ENCODE assay signal across 27 cellular contexts in the genomic region with DNA sequence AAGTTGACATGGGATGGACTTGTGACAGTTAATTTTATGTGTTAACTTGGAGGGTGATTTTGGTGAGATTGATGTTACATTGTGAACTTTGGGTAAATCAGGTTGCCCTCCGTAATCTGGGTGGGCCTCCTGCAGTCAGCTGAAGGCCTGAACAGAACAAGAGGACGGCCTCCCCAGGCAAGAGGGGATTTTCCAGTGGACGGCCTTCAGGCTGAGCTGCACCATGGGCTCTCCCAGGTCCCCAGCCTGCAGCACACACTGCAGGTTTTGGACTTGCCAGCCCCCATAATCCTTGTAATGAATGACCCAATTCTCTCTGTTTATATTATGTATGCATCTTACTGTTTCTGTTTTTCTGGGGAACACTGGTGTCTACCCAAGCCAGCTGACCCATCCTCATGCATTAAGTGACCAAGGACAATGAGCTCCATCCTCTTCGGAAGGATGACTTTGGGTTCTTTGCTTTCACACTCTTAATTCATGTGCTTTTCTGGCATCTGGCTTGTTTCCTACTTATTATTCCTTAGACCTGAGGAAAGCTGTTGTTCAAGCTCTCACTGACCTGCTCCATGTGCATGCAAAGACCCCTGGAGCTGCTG.
"Had no signal": no experiment of that assay in that cellular context is flagged by ENCODE, and none has a peak within 500 bp of the region (broad histone marks: within the 10 kb centered on the region; RNA-seq: fewer than 3 reads in every experiment).

No MANE protein-coding gene starts in this region.

- ATAC-seq: effector memory CD8-positive, alpha-beta T cell; esophagus mucosa; foreskin keratinocyte; gastrocnemius medialis; gastroesophageal sphincter; heart left ventricle; heart right ventricle had no signal

- H3K27ac ChIP-seq: colonic mucosa, coronary artery, dorsolateral prefrontal cortex, epithelial cell of prostate, esophagus muscularis mucosa, esophagus squamous epithelium, foreskin keratinocyte, gastrocnemius medialis, gastroesophageal sphincter, heart left ventricle, heart right ventricle had no signal

- H3K9me3 ChIP-seq: colonic mucosa, gastrocnemius medialis had no signal

- DNase-seq: colonic mucosa; cortex of kidney; dermis blood vessel endothelial cell; effector CD4-positive, alpha-beta T cell; effector CD8-positive, alpha-beta T cell; effector memory CD4-positive, alpha-beta T cell; effector memory CD8-positive, alpha-beta T cell; endodermal cell; erythroblast; esophagus squamous epithelium; foreskin fibroblast; foreskin keratinocyte; foreskin melanocyte; gastrocnemius medialis; glutamatergic neuron; heart left ventricle; heart right ventricle had no signal

- FAIRE-seq: colon, endometrium, endothelial cell of umbilical vein, frontal cortex had no signal

- H3K4me3 ChIP-seq: colonic mucosa, coronary artery, dorsolateral prefrontal cortex, esophagus muscularis mucosa, esophagus squamous epithelium, gastrocnemius medialis, gastroesophageal sphincter, heart left ventricle, heart right ventricle had no signal

- H3K27me3 ChIP-seq: colonic mucosa, foreskin keratinocyte, gastrocnemius medialis had no signal

- H3K4me1 ChIP-seq: colonic mucosa, esophagus muscularis mucosa, esophagus squamous epithelium, foreskin keratinocyte, gastrocnemius medialis, gastroesophageal sphincter, heart right ventricle had no signal

- H3K36me3 ChIP-seq: colonic mucosa, esophagus muscularis mucosa, esophagus squamous epithelium, gastrocnemius medialis, gastroesophageal sphincter, heart left ventricle, heart right ventricle had no signal
